Comparison of ENCODE assay signal across 16 cellular contexts in the genomic region with DNA sequence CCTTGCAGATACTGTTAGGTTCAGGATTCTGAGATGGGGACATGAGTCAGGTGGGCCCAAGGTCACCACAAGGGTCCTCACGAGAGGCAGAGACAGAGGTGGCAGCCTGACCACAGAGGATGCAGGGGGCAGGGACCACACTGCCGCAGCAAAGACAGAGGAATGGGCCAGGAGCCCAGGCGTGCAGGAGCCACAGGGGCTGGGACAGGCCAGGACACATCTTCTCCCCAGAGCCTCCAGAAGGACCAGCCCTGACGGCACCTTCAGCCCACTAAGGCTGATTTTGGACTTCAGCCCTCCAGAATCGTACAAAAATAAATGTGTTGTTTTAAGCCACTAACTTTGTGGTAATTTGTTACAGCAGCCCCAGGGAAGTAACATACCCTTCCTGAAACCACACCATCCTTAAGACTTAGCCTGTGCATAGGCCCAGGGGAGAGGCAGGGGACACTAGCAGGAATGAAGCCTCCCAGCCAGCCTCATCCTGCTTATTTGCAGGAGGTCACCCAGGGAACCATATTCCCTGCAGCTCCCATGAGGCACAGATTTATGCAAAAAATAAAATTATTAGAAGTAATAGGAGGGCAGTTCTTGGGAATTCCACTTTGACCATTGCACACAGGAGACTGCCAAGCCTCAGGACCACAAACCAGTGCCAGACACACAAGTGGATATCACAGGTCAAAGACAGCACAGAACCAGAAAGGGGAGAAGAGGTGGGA.
DNase-seq lines count a peak whose midpoint lies in the region; ATAC-seq, FAIRE-seq and TF ChIP-seq lines count a peak whose summit lies in the region.
"Had no signal": no experiment of that assay in that cellular context is flagged by ENCODE, and none has a peak within 500 bp of the region (broad histone marks: within the 10 kb centered on the region; RNA-seq: fewer than 3 reads in every experiment).

No MANE protein-coding gene starts in this region.

- no peaks in the 10 kb centered on the region for H3K36me3 Mint-ChIP-seq in nephron progenitor cell (ENCODE audit: low read depth)
- H3K36me3 Mint-ChIP-seq: CD8-positive, alpha-beta T cell had no signal

- no peak for TF ChIP-seq CTCF in nephron progenitor cell (IDR thresholded peaks at IDR 0.05)
- no peak for TF ChIP-seq CTCF in sigmoid colon (IDR thresholded peaks at IDR 0.05)

- no peak for TF ChIP-seq POLR2A in sigmoid colon (IDR thresholded peaks at IDR 0.05)
- TF ChIP-seq POLR2A in GM12892 (IDR thresholded peaks at IDR 0.05; ENCODE audit: low read depth, low read length) = no peak
- TF ChIP-seq POLR2A in GM12891 (IDR thresholded peaks at IDR 0.05; ENCODE audit: low read depth, low read length) = no peak

- no peaks in the 10 kb centered on the region for H3K9me3 Mint-ChIP-seq in nephron progenitor cell
- H3K9me3 Mint-ChIP-seq: CD8-positive, alpha-beta T cell had no signal

- H3K4me3 ChIP-seq in sigmoid colon = no peak overlapping the region
- H3K4me3 ChIP-seq: BLaER1 treated with 17β-estradiol and CSF1 and Interleukin-3, amounts not matched to agents 10 nM and 100 nM; GM23248; HAP-1 had no signal

- DNase-seq in cardiac septum (ENCODE audit: low spot score) (peak; percentile 56), Right ventricle myocardium superior (no peak), nephron progenitor cell (no peak), sigmoid colon (peak; percentile 40), NCI-H2081 (lab: John Stamatoyannopoulos, UW) (no peak), GM12892 (ENCODE audit: insufficient read length) (no peak), GM12891 (ENCODE audit: insufficient read length, low spot score) (no peak)
- DNase-seq: Calu3; CD8-positive, alpha-beta T cell; DMS79 treated with DMSO at 0.1 percent for 48 hours; GF-D8; GM23248 had no signal

- H3K4me1 Mint-ChIP-seq in nephron progenitor cell = no peaks in the 10 kb centered on the region
- H3K4me1 Mint-ChIP-seq: B cell had no signal

- intact Hi-C loops in cardiac septum (cut with DNase I) = no loop called here
- intact Hi-C loops in Right ventricle myocardium superior (cut with DNase I) = no loop called here
- intact Hi-C loops in sigmoid colon (cut with DNase I) = no loop called here

- H3K27ac Mint-ChIP-seq in nephron progenitor cell = peak overlapping the region; percentile 42
- H3K27ac Mint-ChIP-seq: B cell; CD8-positive, alpha-beta T cell had no signal

- no peak for FAIRE-seq in GM12892 (lab: Jason Lieb, UNC)
- no peak for FAIRE-seq in GM12891 (lab: Jason Lieb, UNC)
- FAIRE-seq: GM19239 had no signal

- H3K27me3 ChIP-seq in sigmoid colon = no peaks in the 10 kb centered on the region
- H3K27me3 ChIP-seq: BLaER1 treated with 17β-estradiol and CSF1 and Interleukin-3, amounts not matched to agents 10 nM and 100 nM had no signal

- no peaks in the 10 kb centered on the region for H3K4me1 ChIP-seq in sigmoid colon
- H3K4me1 ChIP-seq: HAP-1 had no signal

- no peak for TF ChIP-seq EP300 in sigmoid colon (IDR thresholded peaks at IDR 0.05)

- no peak overlapping the region for H3K4me3 Mint-ChIP-seq in nephron progenitor cell
- H3K4me3 Mint-ChIP-seq: B cell; CD8-positive, alpha-beta T cell had no signal

- peaks cover 15% of the 10 kb centered on the region for H3K27me3 Mint-ChIP-seq in nephron progenitor cell (ENCODE audit: low read depth, poor library complexity)

- H3K36me3 ChIP-seq in sigmoid colon = no peaks in the 10 kb centered on the region
- H3K36me3 ChIP-seq: BLaER1 treated with 17β-estradiol and CSF1 and Interleukin-3, amounts not matched to agents 10 nM and 100 nM; HAP-1 had no signal

- H3K27ac ChIP-seq in sigmoid colon = no peak overlapping the region
- H3K27ac ChIP-seq: BLaER1 treated with 17β-estradiol and CSF1 and Interleukin-3, amounts not matched to agents 10 nM and 100 nM; GM23248 had no signal

- peaks cover 0 to 6% (median 0%) of the 10 kb centered on the region in 4 donors for H3K9me3 ChIP-seq in sigmoid colon
- H3K9me3 ChIP-seq: HAP-1 had no signal

- no peak for ATAC-seq in Right ventricle myocardium superior (ENCODE audit: poor library complexity)
- ATAC-seq: CD8-positive, alpha-beta T cell had no signal

- WGBS in sigmoid colon, 2 donors = 76 to 87% methylated on average over 5 of the region's 5 CpGs

TF ChIP-seq in GM12891, 5 proteins besides CTCF, POLR2A, EP300 and RAD21:
- TF ChIP-seq POU2F2 (IDR thresholded peaks at IDR 0.05; ENCODE audit: low read depth, low read length) (no peak), POLR2AphosphoS5 (IDR thresholded peaks at IDR 0.05; ENCODE audit: low read depth, low read length) (no peak), TAF1 (IDR thresholded peaks at IDR 0.05; ENCODE audit: low read depth, low read length) (no peak), SPI1 (IDR thresholded peaks at IDR 0.05; ENCODE audit: low read depth, low read length) (no peak), PAX5 (IDR thresholded peaks at IDR 0.05; ENCODE audit: insufficient read depth, low read length, severe bottlenecking) (no peak)

Comparison
In these comparisons a context has a peak if more than half of its experiments do, and no peak if none do; other contexts are left out.
1. DNase-seq: peak in cardiac septum (single experiment) and sigmoid colon (single experiment); none in Right ventricle myocardium superior (single experiment), nephron progenitor cell (single experiment), NCI-H2081 (0 of 2), GM12892 (single experiment) and GM12891 (single experiment).